32 cellular contexts compared by ENCODE assay signal in genomic region chr4:16687845-16688244, GRCh38.
"Had no signal": no experiment of that assay in that cellular context is flagged by ENCODE, and none has a peak within 500 bp of the region (broad histone marks: within the 10 kb centered on the region; RNA-seq: fewer than 3 reads in every experiment).

No MANE protein-coding gene starts in this region.

- H2AFZ ChIP-seq: PC-9 had no signal

- H3K4me2 ChIP-seq: PC-9 had no signal

- FAIRE-seq: RCC 7860, TTC549 had no signal

- H3K4me3 Mint-ChIP-seq: activated CD4-positive, alpha-beta memory T cell treated with anti-CD3 and anti-CD28 coated beads for 36 hours; activated CD4-positive, alpha-beta T cell treated with anti-CD3 and anti-CD28 coated beads for 36 hours; activated naive CD4-positive, alpha-beta T cell treated with anti-CD3 and anti-CD28 coated beads for 36 hours; activated T-cell treated with anti-CD3 and anti-CD28 coated beads, Interleukin-2, amount 50 U/mL, for 4 hours; activated T-helper 1 cell treated with anti-CD3 and anti-CD28 coated beads, Interleukin-12 subunit alpha, Interleukin-12 subunit beta, Interleukin-2, Interleukin-4 antibody, amounts not matched to agents 30 ng/mL and 10 ng/mL and 1 ng/mL, durations not matched to agents 14 hours and 24 hours and 36 hours; central memory CD8-positive, alpha-beta T cell; T-helper 1 cell treated with Interleukin-12 subunit alpha and Interleukin-12 subunit beta and Interleukin-4 antibody, amounts not matched to agents 30 μg/mL and 1 μg/mL, for 36 hours; T-helper 2 cell treated with Interferon-gamma antibody and Interleukin-4, amounts not matched to agents 5 μg/mL and 100 μg/mL, for 36 hours; WTC11 had no signal

- H3K27me3 ChIP-seq: adrenal gland, cardiac muscle cell, MG63 had no signal

- ATAC-seq: activated CD4-positive, alpha-beta T cell treated with anti-CD3 and anti-CD28 coated beads for 36 hours; activated CD4-positive, CD25-positive, alpha-beta regulatory T cell treated with anti-CD3 and anti-CD28 coated beads, Interleukin-2, amount 50 U/mL, for 24 hours; activated naive CD4-positive, alpha-beta T cell treated with anti-CD3 and anti-CD28 coated beads, Interleukin-2, amount 50 U/mL, for 72 hours; activated T-cell treated with anti-CD3 and anti-CD28 coated beads, Interleukin-2, amount 50 U/mL, for 4 hours; Right ventricle myocardium inferior; WTC11 had no signal

- H3K9me3 ChIP-seq: adrenal gland, MG63 had no signal

- DNase-seq: activated CD4-positive, alpha-beta memory T cell treated with anti-CD3 and anti-CD28 coated beads for 36 hours; activated CD4-positive, alpha-beta T cell treated with anti-CD3 and anti-CD28 coated beads for 36 hours; activated CD4-positive, alpha-beta T cell treated with anti-CD3 and anti-CD28 coated beads, Interleukin-2, amount 50 U/mL, for 1 hour; activated CD8-positive, alpha-beta memory T cell treated with anti-CD3 and anti-CD28 coated beads, Interleukin-2, amount 50 U/mL, for 4 hours; activated gamma-delta T cell treated with Interleukin-2 at 50 U/mL for 16 hours; activated naive CD4-positive, alpha-beta T cell treated with anti-CD3 and anti-CD28 coated beads for 36 hours; activated T-cell treated with anti-CD3 and anti-CD28 coated beads for 4 hours; activated T-cell treated with anti-CD3 and anti-CD28 coated beads, Interleukin-2, amount 50 U/mL, for 4 hours; adrenal gland; Kasumi-1; MG63; NCI-H1048; NCI-H1105 treated with DMSO at 0.1 percent for 48 hours; NCI-H1436; NCI-H1694 treated with DMSO at 0.1 percent for 48 hours; NCI-H2029; NCI-H345; NK-92 treated with Interleukin-12 subunit alpha and Interleukin-12 subunit beta, amount 100 ng/mL, for 24 hours; PC-9; SIG-M5 had no signal

- H3K27me3 Mint-ChIP-seq: activated CD4-positive, alpha-beta memory T cell treated with anti-CD3 and anti-CD28 coated beads for 36 hours had no signal

- H3K4me1 Mint-ChIP-seq: activated CD4-positive, alpha-beta T cell treated with anti-CD3 and anti-CD28 coated beads for 36 hours; central memory CD8-positive, alpha-beta T cell had no signal

- H3K36me3 ChIP-seq: adrenal gland, cardiac muscle cell, MG63 had no signal

- H3K4me3 ChIP-seq: adrenal gland, cardiac muscle cell, MG63, PC-9 had no signal

- H3K36me3 Mint-ChIP-seq: activated CD4-positive, alpha-beta memory T cell treated with anti-CD3 and anti-CD28 coated beads for 36 hours; activated naive CD4-positive, alpha-beta T cell treated with anti-CD3 and anti-CD28 coated beads, Interleukin-2, amount 50 U/mL, for 72 hours; WTC11 had no signal

- H3K27ac Mint-ChIP-seq: activated CD4-positive, alpha-beta memory T cell treated with anti-CD3 and anti-CD28 coated beads for 36 hours; activated CD4-positive, alpha-beta T cell treated with anti-CD3 and anti-CD28 coated beads for 36 hours; activated naive CD4-positive, alpha-beta T cell treated with anti-CD3 and anti-CD28 coated beads for 36 hours; activated naive CD4-positive, alpha-beta T cell treated with anti-CD3 and anti-CD28 coated beads, Interleukin-2, amount 50 U/mL, for 72 hours; activated T-helper 1 cell treated with anti-CD3 and anti-CD28 coated beads, Interleukin-12 subunit alpha, Interleukin-12 subunit beta, Interleukin-2, Interleukin-4 antibody, amounts not matched to agents 30 ng/mL and 10 ng/mL and 1 ng/mL, durations not matched to agents 14 hours and 24 hours and 36 hours; T-helper 1 cell treated with Interleukin-12 subunit alpha and Interleukin-12 subunit beta and Interleukin-4 antibody, amounts not matched to agents 30 μg/mL and 1 μg/mL, for 36 hours; T-helper 2 cell treated with Interferon-gamma antibody and Interleukin-4, amounts not matched to agents 5 μg/mL and 100 μg/mL, for 36 hours; WTC11 had no signal

- H3K27ac ChIP-seq: adrenal gland, cardiac muscle cell, PC-9, RWPE1 had no signal

- H3K9me3 Mint-ChIP-seq: activated CD4-positive, alpha-beta memory T cell treated with anti-CD3 and anti-CD28 coated beads for 36 hours; activated naive CD4-positive, alpha-beta T cell treated with anti-CD3 and anti-CD28 coated beads for 36 hours; activated naive CD4-positive, alpha-beta T cell treated with anti-CD3 and anti-CD28 coated beads, Interleukin-2, amount 50 U/mL, for 72 hours; activated T-cell treated with anti-CD3 and anti-CD28 coated beads, Interleukin-2, amount 50 U/mL, for 4 hours; activated T-helper 1 cell treated with anti-CD3 and anti-CD28 coated beads, Interleukin-12 subunit alpha, Interleukin-12 subunit beta, Interleukin-2, Interleukin-4 antibody, amounts not matched to agents 30 ng/mL and 10 ng/mL and 1 ng/mL, durations not matched to agents 14 hours and 24 hours and 36 hours; central memory CD8-positive, alpha-beta T cell; T-helper 1 cell treated with Interleukin-12 subunit alpha and Interleukin-12 subunit beta and Interleukin-4 antibody, amounts not matched to agents 30 μg/mL and 1 μg/mL, for 36 hours; T-helper 2 cell treated with Interferon-gamma antibody and Interleukin-4, amounts not matched to agents 5 μg/mL and 100 μg/mL, for 36 hours had no signal
